Comparison of ENCODE assay signal across 21 cellular contexts in genomic region chr14:34237098-34237497, GRCh38.
DNase-seq lines count a peak whose midpoint lies in the region; FAIRE-seq and TF ChIP-seq lines count a peak whose summit lies in the region.
"Had no signal": no experiment of that assay in that cellular context is flagged by ENCODE, and none has a peak within 500 bp of the region (broad histone marks: within the 10 kb centered on the region; RNA-seq: fewer than 3 reads in every experiment).

No MANE protein-coding gene starts in this region.

- no peaks in the 10 kb centered on the region for H3K27me3 ChIP-seq in bronchial epithelial cell (ENCODE audit: control insufficient read depth, insufficient read depth, low read length)
- H3K27me3 ChIP-seq: BE2C, stomach had no signal

- H3K4me3 ChIP-seq in bronchial epithelial cell (ENCODE audit: low read depth, low read length) (no peak overlapping the region), retinal pigment epithelial cell (ENCODE audit: low read length) (no peak overlapping the region)
- H3K4me3 ChIP-seq: stomach had no signal

- FAIRE-seq in bronchial epithelial cell (lab: Jason Lieb, UNC): peak; percentile 73
- no peak for FAIRE-seq in GM12891 (lab: Jason Lieb, UNC)
- FAIRE-seq: small intestine, TTC549 had no signal

- TF ChIP-seq CTCF in bronchial epithelial cell (IDR thresholded peaks at IDR 0.05; ENCODE audit: insufficient read depth, low read length, severe bottlenecking) (no peak), retinal pigment epithelial cell (conservative IDR thresholded peaks at IDR 0.05; ENCODE audit: low read depth, low read length) (no peak)

- H3K36me3 ChIP-seq in bronchial epithelial cell (ENCODE audit: control insufficient read depth, insufficient read depth, low read length): no peaks in the 10 kb centered on the region
- H3K36me3 ChIP-seq: BE2C, stomach had no signal

- no peak for TF ChIP-seq POLR2A in GM12891 (IDR thresholded peaks at IDR 0.05; ENCODE audit: low read depth, low read length)

- DNase-seq in NCI-H2107 treated with DMSO at 0.1 percent for 48 hours (lab: John Stamatoyannopoulos, UW; ENCODE audit: unreplicated experiment) (peak; percentile 82), NCI-H2107 (lab: John Stamatoyannopoulos, UW) (no peak), NCI-H345 (lab: John Stamatoyannopoulos, UW) (peak; percentile 62), bronchial epithelial cell (ENCODE audit: low read depth) (peak; percentile 86), retinal pigment epithelial cell (ENCODE audit: low read depth) (peak; percentile 56), mucosa of gallbladder (ENCODE audit: low spot score) (no peak), GM12891 (ENCODE audit: insufficient read length, low spot score) (no peak), NCI-H1436 (lab: John Stamatoyannopoulos, UW) (no peak)
- DNase-seq: activated CD4-positive, alpha-beta T cell treated with anti-CD3 and anti-CD28 coated beads for 36 hours; BE2C; erythroblast; GF-D8; left cardiac atrium; MV-4-11; nephron progenitor cell; NK-92 treated with Interleukin-12 subunit alpha and Interleukin-12 subunit beta, amount 100 ng/mL, for 24 hours; small intestine; stimulated activated CD4-positive, alpha-beta T cell treated with anti-CD3 and anti-CD28 coated beads, Interleukin-2, amount 100 ng/mL, for 48 hours; stomach; SW 1271 had no signal

TF ChIP-seq in GM12891, 5 proteins besides CTCF, POLR2A, EP300 and RAD21:
- TF ChIP-seq POLR2AphosphoS5 (IDR thresholded peaks at IDR 0.05; ENCODE audit: low read depth, low read length): no peak
- no peak for TF ChIP-seq TAF1 (IDR thresholded peaks at IDR 0.05; ENCODE audit: low read depth, low read length)
- TF ChIP-seq PAX5 (IDR thresholded peaks at IDR 0.05; ENCODE audit: insufficient read depth, low read length, severe bottlenecking): no peak
- TF ChIP-seq SPI1 (IDR thresholded peaks at IDR 0.05; ENCODE audit: low read depth, low read length): no peak
- TF ChIP-seq POU2F2 (IDR thresholded peaks at IDR 0.05; ENCODE audit: low read depth, low read length): no peak
TF ChIP-seq in GM12891: peak in this region for 0.

Comparison
In these comparisons a context has a peak if more than half of its experiments do, and no peak if none do; other contexts are left out.
1. DNase-seq: peak in NCI-H2107 treated with DMSO at 0.1 percent for 48 hours (single experiment), NCI-H345 (single experiment), bronchial epithelial cell (single experiment) and retinal pigment epithelial cell (single experiment); none in NCI-H2107 (single experiment), mucosa of gallbladder (single experiment), GM12891 (single experiment) and NCI-H1436 (single experiment).